Comparison of ENCODE assay signal across 24 cellular contexts in the genomic region with DNA sequence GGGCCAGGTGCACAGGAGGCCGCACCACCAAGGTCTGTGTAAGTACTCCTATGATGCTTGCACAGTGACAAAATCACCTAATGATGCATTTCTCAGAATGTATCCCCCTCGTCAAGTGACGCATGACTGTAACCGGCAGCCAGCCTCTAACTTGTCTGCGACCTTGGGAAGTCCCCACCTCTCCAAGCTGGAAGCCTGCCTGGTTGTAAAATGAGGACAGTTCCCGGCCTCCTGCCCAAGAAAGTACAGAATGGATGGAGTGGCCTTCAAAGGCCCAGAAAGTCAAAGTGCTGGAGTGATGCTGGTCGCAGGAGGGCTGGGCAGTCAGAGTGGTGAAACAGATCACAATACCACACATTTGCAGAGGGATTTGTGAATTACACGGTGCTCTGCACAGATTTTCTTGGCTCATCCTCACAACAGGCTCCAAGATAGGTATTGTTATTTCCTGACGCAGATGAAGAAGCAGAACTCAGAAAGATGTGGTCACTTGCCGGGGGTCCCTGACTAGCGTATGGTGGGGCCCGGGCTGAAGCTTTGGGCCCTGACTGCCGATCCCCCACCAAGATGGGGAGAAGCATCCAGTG. TPM values are rescaled to one million over a fixed set of nuclear protein-coding genes. Genes with fewer than 3 reads are reported as not detected.
DNase-seq lines count a peak whose midpoint lies in the region; ATAC-seq, FAIRE-seq and TF ChIP-seq lines count a peak whose summit lies in the region.
"Had no signal": no experiment of that assay in that cellular context is flagged by ENCODE, and none has a peak within 500 bp of the region (broad histone marks: within the 10 kb centered on the region; RNA-seq: fewer than 3 reads in every experiment).

No MANE protein-coding gene starts in this region.

- FAIRE-seq in astrocyte (lab: Jason Lieb, UNC) (no peak), pancreas (lab: Jason Lieb, UNC) (no peak)
- FAIRE-seq: islet of Langerhans, urothelium cell line had no signal

- H2AFZ ChIP-seq in astrocyte (ENCODE audit: low read depth, low read length): no peak overlapping the region

- no peak for TF ChIP-seq CTCF in astrocyte (IDR thresholded peaks at IDR 0.05; ENCODE audit: insufficient read depth, low read depth, low read length)
- TF ChIP-seq CTCF in pancreas (IDR thresholded peaks at IDR 0.05): no peak

- H3K4me3 ChIP-seq in astrocyte (ENCODE audit: insufficient read depth, low read depth, low read length): no peak overlapping the region
- H3K4me3 ChIP-seq in pancreas: no peak overlapping the region
- no peak overlapping the region for H3K4me3 ChIP-seq in H7 (ENCODE audit: insufficient read depth, low read depth, low read length)
- H3K4me3 ChIP-seq: cardiac muscle cell, dorsolateral prefrontal cortex had no signal

- no peaks in the 10 kb centered on the region for H4K20me1 ChIP-seq in astrocyte (ENCODE audit: insufficient read depth, low read length)

- peaks cover 27% of the 10 kb centered on the region for H3K27me3 Mint-ChIP-seq in astrocyte (ENCODE audit: low read depth, unreplicated experiment)

- H3K9ac ChIP-seq in astrocyte (ENCODE audit: low read length): no peak overlapping the region

- intact Hi-C loops in left ventricle myocardium superior (cut with micrococcal nuclease) (no loop called here), pancreas (cut with DNase I) (no loop called here)

- WGBS in pancreas, 2 donors: 68 to 69% methylated on average over 13 of the region's 13 CpGs

- H3K4me1 Mint-ChIP-seq in astrocyte (ENCODE audit: low read depth, unreplicated experiment): peaks cover 12% of the 10 kb centered on the region

- H3K27me3 ChIP-seq in astrocyte (ENCODE audit: insufficient read depth, low read length) (peaks cover 10% of the 10 kb centered on the region), pancreas (no peaks in the 10 kb centered on the region), H7 (ENCODE audit: control insufficient read depth, insufficient read depth, low read length) (no peaks in the 10 kb centered on the region)
- H3K27me3 ChIP-seq: cardiac muscle cell, dorsolateral prefrontal cortex, foreskin keratinocyte had no signal

- H3K36me3 ChIP-seq in astrocyte (ENCODE audit: insufficient read depth, low read length): no peaks in the 10 kb centered on the region
- no peaks in the 10 kb centered on the region for H3K36me3 ChIP-seq in pancreas
- H3K36me3 ChIP-seq in H7 (replicated peaks; ENCODE audit: control insufficient read depth, insufficient read depth, low read length): no peaks in the 10 kb centered on the region
- H3K36me3 ChIP-seq: cardiac muscle cell had no signal

- H3K4me1 ChIP-seq in astrocyte (ENCODE audit: insufficient read depth, low read length): peaks cover 3% of the 10 kb centered on the region
- H3K4me1 ChIP-seq in pancreas: no peaks in the 10 kb centered on the region
- H3K4me1 ChIP-seq: foreskin keratinocyte had no signal

- no peak overlapping the region for H3K4me2 ChIP-seq in astrocyte (ENCODE audit: low read length)

- H3K36me3 Mint-ChIP-seq in astrocyte (ENCODE audit: low read depth, unreplicated experiment): no peaks in the 10 kb centered on the region
- H3K36me3 Mint-ChIP-seq: WTC11 had no signal

- in situ Hi-C loops in Caki2 (cut with HindIII; ENCODE audit: low pct_unique_long_range_greater_than_20kb, low sequenced_read_pairs): no loop called here

- DNase-seq in Caki2 (ENCODE audit: low read depth) (peak; percentile 55), astrocyte (ENCODE audit: low read depth) (peak; percentile 34), left ventricle myocardium superior (no peak), pancreas (no peak), SIG-M5 treated with dmso at 0.1 percent for 504 hours (lab: John Stamatoyannopoulos, UW; ENCODE audit: unreplicated experiment) (no peak), H7 (no peak)
- DNase-seq: activated CD4-positive, alpha-beta T cell treated with anti-CD3 and anti-CD28 coated beads, Interleukin-2, amount 50 U/mL, for 48 hours; activated gamma-delta T cell treated with Interleukin-2 at 50 U/mL for 16 hours; amniotic stem cell; DMS53; dorsolateral prefrontal cortex; foreskin keratinocyte; GF-D8; hypothalamus; KBM-7; NCI-H1436 treated with DMSO at 0.1 percent for 48 hours; NCI-H524 treated with DMSO at 0.1 percent for 48 hours had no signal

- H3K27ac ChIP-seq in astrocyte (ENCODE audit: low read depth, low read length) (no peak overlapping the region), pancreas (no peak overlapping the region)
- H3K27ac ChIP-seq: cardiac muscle cell, foreskin keratinocyte had no signal

- H3K9me3 Mint-ChIP-seq in astrocyte (ENCODE audit: unreplicated experiment): no peaks in the 10 kb centered on the region
- H3K9me3 Mint-ChIP-seq: T-helper 2 cell treated with Interferon-gamma antibody and Interleukin-4, amounts not matched to agents 5 μg/mL and 100 μg/mL, for 36 hours; WTC11 had no signal

- H3K4me3 Mint-ChIP-seq in astrocyte (ENCODE audit: unreplicated experiment): no peak overlapping the region
- H3K4me3 Mint-ChIP-seq: T-helper 2 cell treated with Interferon-gamma antibody and Interleukin-4, amounts not matched to agents 5 μg/mL and 100 μg/mL, for 36 hours; WTC11 had no signal

- no peaks in the 10 kb centered on the region for H3K9me3 ChIP-seq in astrocyte (ENCODE audit: insufficient read depth, low read depth, low read length)
- H3K9me3 ChIP-seq in pancreas: no peaks in the 10 kb centered on the region

- peak; percentile 58 for ATAC-seq in left ventricle myocardium superior
- peak in 3 of 4 donors; percentile 11 to 63 (median 29) for ATAC-seq in pancreas
- no peak for ATAC-seq in GM18861 (IDR thresholded peaks at IDR 0.05; ENCODE audit: unreplicated experiment)
- ATAC-seq: foreskin keratinocyte, SK-N-SH treated with all-trans-retinoic acid at 6 μM for 48 hours, WTC11 had no signal

- H3K27ac Mint-ChIP-seq in astrocyte (ENCODE audit: unreplicated experiment): no peak overlapping the region
- H3K27ac Mint-ChIP-seq: T-helper 2 cell treated with Interferon-gamma antibody and Interleukin-4, amounts not matched to agents 5 μg/mL and 100 μg/mL, for 36 hours; WTC11 had no signal

- H3K79me2 ChIP-seq in astrocyte (ENCODE audit: insufficient read depth, low read length): no peaks in the 10 kb centered on the region

RNA-seq across cellular contexts. Expression of a gene that starts 22.8 kb away (rescaled TPM):
- total RNA-seq in Caki2 (2014; rRNA removed; shearing (Covaris generic); ENCODE audit: low replicate concordance): 0.41 and 1.1 TPM in 2 replicates
- total RNA-seq in astrocyte (0.89 and 1.4 TPM in 2 replicates), left ventricle myocardium superior (12.7 TPM), pancreas (1 to 10 TPM in 4 of 6 donors, under 1 TPM in 2; 0.59 to 2.1 (median 1.2) TPM)
- 1 to 10 TPM; 1.8 to 2.0 TPM for polyA plus RNA-seq in pancreas
- 1.3 TPM in 2 replicates for total RNA-seq in H7 (2014; rRNA removed; shearing (Covaris generic))

Comparison
In these comparisons a context has a peak if more than half of its experiments do, and no peak if none do; other contexts are left out.
1. DNase-seq: peak in Caki2 (single experiment) and astrocyte (single experiment); none in left ventricle myocardium superior (single experiment), pancreas (0 of 6), SIG-M5 treated with dmso at 0.1 percent for 504 hours (single experiment) and H7 (single experiment).